In the genomic region with DNA sequence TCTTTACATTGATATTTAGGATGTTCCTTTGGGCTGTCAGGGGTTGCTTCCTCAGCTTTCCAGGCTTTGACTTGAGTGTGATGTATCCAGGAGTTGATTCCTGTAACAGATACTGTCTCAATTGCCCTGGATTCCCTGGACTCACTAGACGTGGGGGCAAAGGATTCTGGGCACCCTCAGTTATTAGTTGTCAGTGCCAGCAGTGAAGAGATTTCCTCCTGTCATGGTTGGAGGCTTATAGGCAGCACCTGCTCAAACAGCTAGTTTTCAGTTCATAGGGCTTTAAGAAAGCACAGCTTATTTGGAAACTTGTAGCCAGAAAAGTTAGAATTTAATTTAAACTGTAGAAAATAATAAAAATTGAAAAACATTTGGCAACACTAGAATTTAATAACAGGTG, we compare ENCODE assay signal across 19 cellular contexts. TPM values are rescaled to one million over a fixed set of nuclear protein-coding genes. Genes with fewer than 3 reads are reported as not detected.
DNase-seq lines count a peak whose midpoint lies in the region; TF ChIP-seq lines count a peak whose summit lies in the region.
"Had no signal": no experiment of that assay in that cellular context is flagged by ENCODE, and none has a peak within 500 bp of the region (broad histone marks: within the 10 kb centered on the region; RNA-seq: fewer than 3 reads in every experiment).

No MANE protein-coding gene starts in this region.

- no peaks in the 10 kb centered on the region for H3K27me3 ChIP-seq in thyroid gland
- H3K27me3 ChIP-seq: BLaER1 treated with 17β-estradiol and CSF1 and Interleukin-3, amounts not matched to agents 10 nM and 100 nM had no signal

- no peaks in the 10 kb centered on the region for H3K9me3 ChIP-seq in thyroid gland
- H3K9me3 ChIP-seq: A549 had no signal

- peak overlapping the region; percentile 59 to 86 (median 82) for H3K27ac ChIP-seq in thyroid gland
- H3K27ac ChIP-seq: 22Rv1; A549; BLaER1 treated with 17β-estradiol and CSF1 and Interleukin-3, amounts not matched to agents 10 nM and 100 nM; C4-2B had no signal

- TF ChIP-seq CTCF in thyroid gland (IDR thresholded peaks at IDR 0.05): no peak

- intact Hi-C loops in thyroid gland (cut with DNase I): no loop called here

- peaks cover 24 to 29% of the 10 kb centered on the region in 2 donors for H3K4me1 ChIP-seq in thyroid gland
- H3K4me1 ChIP-seq: A549 had no signal

- TF ChIP-seq POLR2A in thyroid gland (IDR thresholded peaks at IDR 0.05): no peak

- H3K4me3 ChIP-seq in thyroid gland (replicated peaks in 1 of 3): no peak overlapping the region
- H3K4me3 ChIP-seq: A549; BLaER1 treated with 17β-estradiol and CSF1 and Interleukin-3, amounts not matched to agents 10 nM and 100 nM had no signal

- H3K36me3 ChIP-seq in thyroid gland: no peaks in the 10 kb centered on the region
- H3K36me3 ChIP-seq: BLaER1 treated with 17β-estradiol and CSF1 and Interleukin-3, amounts not matched to agents 10 nM and 100 nM had no signal

- WGBS in thyroid gland, 2 donors: 4 to 21% methylated on average over 1 of the region's 1 CpG

- DNase-seq in NCI-H510A treated with DMSO at 0.1 percent for 48 hours (lab: John Stamatoyannopoulos, UW): peak; percentile 20
- DNase-seq in NCI-H510A (lab: John Stamatoyannopoulos, UW): no peak
- DNase-seq in NAMALWA (ENCODE audit: low spot score): peak; percentile 35
- peak; percentile 18 for DNase-seq in NCI-H526 treated with DMSO at 0.1 percent for 48 hours (lab: John Stamatoyannopoulos, UW)
- peak; percentile 65 to 67 for DNase-seq in thyroid gland
- DNase-seq in mesenteric fat pad (ENCODE audit: low spot score): no peak
- DNase-seq in MV-4-11 (lab: John Stamatoyannopoulos, UW): no peak
- DNase-seq: AML-193; Caco-2; Calu3; CD4-positive, alpha-beta T cell; CD8-positive, alpha-beta T cell; DMS79 treated with DMSO at 0.1 percent for 48 hours; GF-D8 had no signal

RNA-seq across cellular contexts. Expression of a gene that starts 9.5 kb away (rescaled TPM):
- total RNA-seq in thyroid gland (10 to 100 TPM in 1 of 4 donors, 1 to 10 TPM in 2, under 1 TPM in 1; 0.33 to 10.1 (median 3.9) TPM), mesenteric fat pad (not detected)
- total RNA-seq: A172 had no signal

Comparison
In these comparisons a context has a peak if more than half of its experiments do, and no peak if none do; other contexts are left out.
1. DNase-seq: peak in NCI-H510A treated with DMSO at 0.1 percent for 48 hours (single experiment), NAMALWA (single experiment), NCI-H526 treated with DMSO at 0.1 percent for 48 hours (single experiment) and thyroid gland (2 of 2); none in NCI-H510A (single experiment), mesenteric fat pad (single experiment) and MV-4-11 (single experiment).